ENCODE assay signal across 9 cellular contexts in the genomic region with DNA sequence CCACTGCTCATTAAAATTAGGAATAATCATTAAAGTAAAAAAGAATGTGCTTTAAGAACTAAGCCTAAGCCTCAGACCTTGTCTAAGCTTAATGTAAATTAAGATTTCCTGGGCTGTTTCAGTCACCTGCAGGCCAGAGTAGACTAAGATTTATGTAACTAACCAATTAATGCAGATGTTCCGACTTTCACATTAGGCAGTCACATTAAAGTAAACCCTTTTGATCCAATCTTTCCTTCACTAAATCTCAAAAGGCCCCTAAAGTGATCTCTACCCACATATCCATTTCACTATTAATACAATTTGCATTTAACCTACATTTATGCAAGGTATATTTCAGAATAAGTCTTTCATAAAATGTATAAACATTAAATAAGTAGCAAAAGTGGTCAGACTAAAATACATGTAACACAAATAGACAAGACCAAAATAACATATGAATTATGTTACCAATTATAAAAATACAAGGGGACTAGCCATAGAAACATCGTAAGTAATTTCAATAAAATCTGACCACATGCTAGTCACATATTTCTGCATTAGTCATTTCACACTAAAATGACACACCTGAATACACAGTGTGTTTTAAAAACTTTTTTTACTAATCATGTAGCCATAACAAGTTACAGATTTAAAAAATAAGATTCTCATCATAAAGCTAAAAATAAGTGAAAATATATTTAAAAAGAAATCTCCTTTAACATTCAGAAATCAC. TPM values are rescaled to one million over a fixed set of nuclear protein-coding genes. Genes with fewer than 3 reads are reported as not detected.
DNase-seq lines count a peak whose midpoint lies in the region; ATAC-seq and FAIRE-seq lines count a peak whose summit lies in the region.
"Had no signal": no experiment of that assay in that cellular context is flagged by ENCODE, and none has a peak within 500 bp of the region (broad histone marks: within the 10 kb centered on the region; RNA-seq: fewer than 3 reads in every experiment).

No MANE protein-coding gene starts in this region.

- H3K9ac ChIP-seq in BLaER1 treated with 17β-estradiol and CSF1 and Interleukin-3, amounts not matched to agents 10 nM and 100 nM, result peak overlapping the region in 9 of 11 experiments; percentile 3 to 98 (median 61); a peak in 12 of 22 replicates

- peaks cover 91 to 100% (median 100%) of the 10 kb centered on the region in 11 experiments for H4K20me1 ChIP-seq in BLaER1 treated with 17β-estradiol and CSF1 and Interleukin-3, amounts not matched to agents 10 nM and 100 nM

- peaks cover 20 to 86% (median 57%) of the 10 kb centered on the region in 11 experiments for H3K36me3 ChIP-seq in BLaER1 treated with 17β-estradiol and CSF1 and Interleukin-3, amounts not matched to agents 10 nM and 100 nM
- H3K36me3 ChIP-seq: cardiac muscle cell had no signal

- H3K4me3 ChIP-seq in BLaER1 treated with 17β-estradiol and CSF1 and Interleukin-3, amounts not matched to agents 10 nM and 100 nM, result peak overlapping the region; percentile 86 to 99 (median 96)
- H3K4me3 ChIP-seq: cardiac muscle cell had no signal

- FAIRE-seq in frontal cortex (lab: Jason Lieb, UNC), result peak; percentile 36

- H3K4me1 ChIP-seq in BLaER1 treated with 17β-estradiol and CSF1 and Interleukin-3, amounts not matched to agents 10 nM and 100 nM, result peaks cover 9 to 84% (median 37%) of the 10 kb centered on the region in 10 experiments

- peaks cover 0 to 13% (median 0%) of the 10 kb centered on the region in 11 experiments; a peak in 5 of 22 replicates for H3K27me3 ChIP-seq in BLaER1 treated with 17β-estradiol and CSF1 and Interleukin-3, amounts not matched to agents 10 nM and 100 nM

- peak; percentile 40 for ATAC-seq in GM21367 (IDR thresholded peaks at IDR 0.05; ENCODE audit: unreplicated experiment)

- H3K4me2 ChIP-seq in BLaER1 treated with 17β-estradiol and CSF1 and Interleukin-3, amounts not matched to agents 10 nM and 100 nM, result peak overlapping the region; percentile 65 to 96 (median 89)

- peak; percentile 64 for DNase-seq in NCI-H69 (lab: John Stamatoyannopoulos, UW)
- no peak for DNase-seq in frontal cortex (ENCODE audit: low spot score in 2 of 2)
- no peak for DNase-seq in NCI-H2029 treated with DMSO at 0.1 percent for 48 hours (lab: John Stamatoyannopoulos, UW)
- no peak for DNase-seq in GDM1 (lab: John Stamatoyannopoulos, UW)
- DNase-seq in NCI-H345 (lab: John Stamatoyannopoulos, UW), result no peak
- DNase-seq in stimulated activated CD4-positive, alpha-beta T cell treated with anti-CD3 and anti-CD28 coated beads, Interleukin-12 subunit alpha, Interleukin-12 subunit beta, amount 100 ng/mL, for 4 hours, result no peak

- H3K27ac ChIP-seq in BLaER1 treated with 17β-estradiol and CSF1 and Interleukin-3, amounts not matched to agents 10 nM and 100 nM, result peak overlapping the region in 5 of 11 experiments; percentile 99 to 100 (median 99); a peak in 5 of 22 replicates
- H3K27ac ChIP-seq: cardiac muscle cell had no signal

- peaks cover 0 to 8% (median 0%) of the 10 kb centered on the region in 11 experiments; a peak in 8 of 22 replicates for H3K9me3 ChIP-seq in BLaER1 treated with 17β-estradiol and CSF1 and Interleukin-3, amounts not matched to agents 10 nM and 100 nM (replicated peaks in 1 of 11)

RNA-seq across cellular contexts. Expression of a gene that starts 7.7 kb away (rescaled TPM):
- 13.0 TPM for total RNA-seq in frontal cortex
